ENCODE assay signal across 9 cellular contexts in genomic region chr7:2670720-2671391, GRCh38.
DNase-seq lines count a peak whose midpoint lies in the region; ATAC-seq and TF ChIP-seq lines count a peak whose summit lies in the region.
"Had no signal": no experiment of that assay in that cellular context is flagged by ENCODE, and none has a peak within 500 bp of the region (broad histone marks: within the 10 kb centered on the region; RNA-seq: fewer than 3 reads in every experiment).

No MANE protein-coding gene starts in this region.

- no peaks in the 10 kb centered on the region for H4K20me1 ChIP-seq in OCI-LY3 (ENCODE audit: insufficient read depth, low read length)

- no peaks in the 10 kb centered on the region for H3K36me3 Mint-ChIP-seq in nephron (ENCODE audit: low read depth)

- no peak overlapping the region for H3K27ac Mint-ChIP-seq in nephron

- no peaks in the 10 kb centered on the region for H3K4me1 Mint-ChIP-seq in nephron

- H3K9me3 Mint-ChIP-seq in nephron: peaks cover 9% of the 10 kb centered on the region

- H3K27ac ChIP-seq in OCI-LY3 (ENCODE audit: low read length): no peak overlapping the region
- H3K27ac ChIP-seq: epithelial cell of prostate had no signal

- peak overlapping the region; percentile 61 for H3K4me2 ChIP-seq in OCI-LY3 (ENCODE audit: low read length)

- no peaks in the 10 kb centered on the region; the same call in 1 of the 2 replicates for H3K27me3 ChIP-seq in GM06990 (replicated peaks; ENCODE audit: control insufficient read depth, insufficient read depth, low read length)
- no peaks in the 10 kb centered on the region; the same call in 1 of the 2 replicates for H3K27me3 ChIP-seq in OCI-LY3 (ENCODE audit: low read depth, low read length)

- H3K36me3 ChIP-seq in GM06990 (ENCODE audit: control insufficient read depth, insufficient read depth, low read length) (no peaks in the 10 kb centered on the region), OCI-LY3 (replicated peaks; ENCODE audit: low read depth, low read length) (no peaks in the 10 kb centered on the region)

- no peaks in the 10 kb centered on the region for H3K79me2 ChIP-seq in OCI-LY3 (ENCODE audit: low read length)

- peak; percentile 97 for TF ChIP-seq CTCF in GM06990 (IDR thresholded peaks at IDR 0.05; ENCODE audit: insufficient read depth, low read length, poor library complexity, severe bottlenecking)
- peak; percentile 69 for TF ChIP-seq CTCF in OCI-LY3 (IDR thresholded peaks at IDR 0.05; ENCODE audit: low read depth, low read length)
- TF ChIP-seq CTCF in nephron (IDR thresholded peaks at IDR 0.05; ENCODE audit: unreplicated experiment in 3 of 3): peak; percentile 82 to 84 (median 84)

- H3K4me3 ChIP-seq in GM06990 (replicated peaks; ENCODE audit: low read depth, low read length) (no peak overlapping the region), OCI-LY3 (ENCODE audit: low read length) (peak overlapping the region; percentile 40)

- H3K27me3 Mint-ChIP-seq in nephron (ENCODE audit: low read depth): peaks cover 8% of the 10 kb centered on the region

- no peaks in the 10 kb centered on the region for H3K9me3 ChIP-seq in OCI-LY3 (ENCODE audit: insufficient read depth, low read length)

- no peak overlapping the region for H3K4me3 Mint-ChIP-seq in nephron

- TF ChIP-seq POLR2A in erythroblast (IDR thresholded peaks at IDR 0.05; ENCODE audit: low read length): no peak

- no peak for ATAC-seq in GM19023 (IDR thresholded peaks at IDR 0.05; ENCODE audit: unreplicated experiment)

- no peak overlapping the region for H2AFZ ChIP-seq in OCI-LY3 (ENCODE audit: low read depth, low read length)

- H3K4me1 ChIP-seq in OCI-LY3 (ENCODE audit: low read length): peaks cover 6% of the 10 kb centered on the region; the same call in 1 of the 2 replicates

- H3K9ac ChIP-seq in OCI-LY3 (ENCODE audit: low read length): no peak overlapping the region

- DNase-seq in GM06990 (ENCODE audit: extremely low read depth, insufficient read length) (peak; percentile 74), HK-2 (ENCODE audit: unreplicated experiment) (peak; percentile 68), activated T-cell treated with anti-CD3 and anti-CD28 coated beads for 24 hours (ENCODE audit: low read depth) (peak; percentile 51), erythroblast (lab: John Stamatoyannopoulos, UW) (peak; percentile 64 to 76), stromal cell of bone marrow (ENCODE audit: low read depth) (peak; percentile 16)

Comparison
In these comparisons a context has a peak if more than half of its experiments do, and no peak if none do; other contexts are left out.
1. DNase-seq: peak in every context shown above with its lines; median percentile 74 in GM06990; 70 in erythroblast; 68 in HK-2; 51 in activated T-cell treated with anti-CD3 and anti-CD28 coated beads for 24 hours; 16 in stromal cell of bone marrow.